Comparison of ENCODE assay signal across 1 cellular context in the genomic region with DNA sequence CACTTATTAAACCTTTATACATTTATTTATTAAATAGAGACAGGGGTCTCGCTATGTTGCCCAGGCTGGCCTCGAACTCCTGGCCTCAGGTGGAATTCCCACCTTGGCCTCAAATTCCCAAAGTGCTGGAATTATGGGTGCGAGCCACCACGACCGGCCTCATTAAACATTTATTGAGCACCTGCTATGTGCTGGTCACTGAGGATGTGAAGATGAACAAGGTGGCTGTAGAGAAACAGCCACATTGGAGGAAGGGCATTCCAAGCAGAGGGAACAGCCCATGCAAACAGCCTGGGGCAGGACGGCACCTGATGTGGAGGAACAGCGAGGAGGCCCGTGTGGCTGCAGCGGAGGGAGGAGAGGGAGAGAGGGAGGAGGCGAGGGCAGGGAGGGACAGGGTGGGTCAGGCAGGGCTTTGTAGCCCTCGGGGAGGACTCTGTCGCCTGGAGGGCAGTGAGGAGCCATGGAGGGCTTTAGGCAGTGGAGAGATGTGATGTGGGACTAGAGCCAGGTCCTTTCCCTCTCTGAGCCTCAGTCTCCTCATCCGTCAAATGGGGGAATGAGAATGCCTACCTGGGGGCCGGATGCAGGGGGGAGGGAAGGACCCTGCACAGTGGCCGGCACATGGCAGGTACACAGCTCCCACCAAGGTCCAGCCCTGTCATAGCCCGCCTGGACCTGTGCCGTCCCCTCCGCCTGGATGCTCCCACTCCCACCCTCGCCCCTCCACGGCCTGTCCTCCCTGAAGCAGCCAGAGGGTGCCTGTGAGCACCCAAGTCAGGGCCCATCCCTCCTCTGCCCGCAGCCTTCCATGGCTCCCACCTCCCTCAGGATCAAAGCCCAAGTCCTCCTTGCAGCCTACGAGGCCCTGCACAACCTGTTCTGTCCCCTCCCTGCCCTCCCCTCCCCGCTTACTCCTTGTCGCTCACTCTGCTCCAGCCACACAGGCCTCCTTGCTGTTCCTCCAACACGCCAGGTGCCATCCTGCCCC.
TF ChIP-seq lines count a peak whose summit lies in the region.

No MANE protein-coding gene starts in this region.

TF ChIP-seq in HCT116, 20 proteins besides CTCF, POLR2A, EP300 and RAD21:
- TF ChIP-seq SP1 (IDR thresholded peaks at IDR 0.05; ENCODE audit: low read depth) (no peak), TCF7L2 (IDR thresholded peaks at IDR 0.05; ENCODE audit: borderline replicate concordance, extremely low read depth, insufficient read depth, insufficient read length) (no peak), JUND (IDR thresholded peaks at IDR 0.05) (no peak), EGR1 (IDR thresholded peaks at IDR 0.05; ENCODE audit: low read depth) (no peak), SIN3A (IDR thresholded peaks at IDR 0.05; ENCODE audit: low read depth) (no peak), EZH2 (IDR thresholded peaks at IDR 0.05) (no peak), ELF1 (IDR thresholded peaks at IDR 0.05; ENCODE audit: borderline replicate concordance, low read depth) (no peak), ZNF274 (IDR thresholded peaks at IDR 0.05; ENCODE audit: low read depth, low read length) (no peak), CBX3 (IDR thresholded peaks at IDR 0.05; ENCODE audit: low read depth) (no peak)
- TF ChIP-seq, protein P1, sequence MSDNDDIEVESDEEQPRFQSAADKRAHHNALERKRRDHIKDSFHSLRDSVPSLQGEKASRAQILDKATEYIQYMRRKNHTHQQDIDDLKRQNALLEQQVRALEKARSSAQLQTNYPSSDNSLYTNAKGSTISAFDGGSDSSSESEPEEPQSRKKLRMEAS (IDR thresholded peaks at IDR 0.05), result no peak
- TF ChIP-seq, protein P2, sequence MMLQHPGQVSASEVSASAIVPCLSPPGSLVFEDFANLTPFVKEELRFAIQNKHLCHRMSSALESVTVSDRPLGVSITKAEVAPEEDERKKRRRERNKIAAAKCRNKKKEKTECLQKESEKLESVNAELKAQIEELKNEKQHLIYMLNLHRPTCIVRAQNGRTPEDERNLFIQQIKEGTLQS (IDR thresholded peaks at IDR 0.05), result no peak
- TF ChIP-seq, protein P3, sequence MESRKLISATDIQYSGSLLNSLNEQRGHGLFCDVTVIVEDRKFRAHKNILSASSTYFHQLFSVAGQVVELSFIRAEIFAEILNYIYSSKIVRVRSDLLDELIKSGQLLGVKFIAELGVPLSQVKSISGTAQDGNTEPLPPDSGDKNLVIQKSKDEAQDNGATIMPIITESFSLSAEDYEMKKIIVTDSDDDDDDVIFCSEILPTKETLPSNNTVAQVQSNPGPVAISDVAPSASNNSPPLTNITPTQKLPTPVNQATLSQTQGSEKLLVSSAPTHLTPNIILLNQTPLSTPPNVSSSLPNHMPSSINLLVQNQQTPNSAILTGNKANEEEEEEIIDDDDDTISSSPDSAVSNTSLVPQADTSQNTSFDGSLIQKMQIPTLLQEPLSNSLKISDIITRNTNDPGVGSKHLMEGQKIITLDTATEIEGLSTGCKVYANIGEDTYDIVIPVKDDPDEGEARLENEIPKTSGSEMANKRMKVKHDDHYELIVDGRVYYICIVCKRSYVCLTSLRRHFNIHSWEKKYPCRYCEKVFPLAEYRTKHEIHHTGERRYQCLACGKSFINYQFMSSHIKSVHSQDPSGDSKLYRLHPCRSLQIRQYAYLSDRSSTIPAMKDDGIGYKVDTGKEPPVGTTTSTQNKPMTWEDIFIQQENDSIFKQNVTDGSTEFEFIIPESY (IDR thresholded peaks at IDR 0.05; ENCODE audit: extremely low read depth, insufficient replicate concordance, low read length), result no peak
